ENCODE assay signal across 27 cellular contexts in genomic region chr15:76034111-76034510, GRCh38. TPM values are rescaled to one million over a fixed set of nuclear protein-coding genes. Genes with fewer than 3 reads are reported as not detected.
DNase-seq lines count a peak whose midpoint lies in the region; ATAC-seq and TF ChIP-seq lines count a peak whose summit lies in the region.
"Had no signal": no experiment of that assay in that cellular context is flagged by ENCODE, and none has a peak within 500 bp of the region (broad histone marks: within the 10 kb centered on the region; RNA-seq: fewer than 3 reads in every experiment).

No MANE protein-coding gene starts in this region.

- H3K27me3 ChIP-seq in HUES48 (ENCODE audit: control insufficient read depth, insufficient read depth, low read length), result no peaks in the 10 kb centered on the region
- no peaks in the 10 kb centered on the region for H3K27me3 ChIP-seq in endodermal cell (ENCODE audit: control insufficient read depth, insufficient read depth, low read length, poor library complexity, severe bottlenecking)
- no peaks in the 10 kb centered on the region for H3K27me3 ChIP-seq in neural progenitor cell
- H3K27me3 ChIP-seq: BLaER1 had no signal

- DNase-seq in endodermal cell (peak; percentile 61), neural progenitor cell (ENCODE audit: low spot score) (no peak), cerebellar nuclear complex (lab: John Stamatoyannopoulos, UW) (no peak), SW480 (ENCODE audit: low spot score) (no peak)
- DNase-seq: 8988T; ACHN; BE2C; C1 segment of cervical spinal cord; Calu3; CD4-positive, alpha-beta memory T cell; CD4-positive, CD25-positive, alpha-beta regulatory T cell; CD8-positive, alpha-beta memory T cell; COR-L47; DMS53; DMS79; DND-41; EL; GDM1 had no signal

- no peaks in the 10 kb centered on the region for H3K36me3 Mint-ChIP-seq in endodermal cell (ENCODE audit: low read depth)
- H3K36me3 Mint-ChIP-seq in neural progenitor cell, result no peaks in the 10 kb centered on the region
- H3K36me3 Mint-ChIP-seq: CD14-positive monocyte; CD4-positive, alpha-beta memory T cell; CD4-positive, CD25-positive, alpha-beta regulatory T cell had no signal

- H3K4me1 ChIP-seq in HUES48 (ENCODE audit: control insufficient read depth, insufficient read depth, low read length), result peaks cover 17% of the 10 kb centered on the region
- H3K4me1 ChIP-seq in endodermal cell (ENCODE audit: control insufficient read depth, insufficient read depth, low read length), result peaks cover 5% of the 10 kb centered on the region
- H3K4me1 ChIP-seq in neural progenitor cell, result peaks cover 32% of the 10 kb centered on the region
- H3K4me1 ChIP-seq: BE2C, BLaER1 had no signal

- H3K4me1 Mint-ChIP-seq in endodermal cell (peaks cover 45% of the 10 kb centered on the region), neural progenitor cell (peaks cover 18% of the 10 kb centered on the region)
- H3K4me1 Mint-ChIP-seq: CD4-positive, alpha-beta memory T cell; CD4-positive, CD25-positive, alpha-beta regulatory T cell; CD8-positive, alpha-beta memory T cell had no signal

- ATAC-seq in HG03439 (IDR thresholded peaks at IDR 0.05; ENCODE audit: unreplicated experiment), result no peak
- ATAC-seq: GM12878 had no signal

- 31 to 38% methylated on average over 2 of the region's 2 CpGs for WGBS in endodermal cell (ENCODE audit: insufficient coverage in 1 of 2, insufficient read length in 1 of 2), 2 experiments

- H3K36me3 ChIP-seq in HUES48 (ENCODE audit: control insufficient read depth, insufficient read depth, low read length) (no peaks in the 10 kb centered on the region), endodermal cell (ENCODE audit: control insufficient read depth, insufficient read depth, low read length) (no peaks in the 10 kb centered on the region), neural progenitor cell (no peaks in the 10 kb centered on the region)
- H3K36me3 ChIP-seq: BE2C, BLaER1 had no signal

- H3K9me3 ChIP-seq in HUES48 (ENCODE audit: control insufficient read depth, insufficient read depth, low read length) (no peaks in the 10 kb centered on the region), endodermal cell (ENCODE audit: control insufficient read depth, low read length) (peaks cover 13% of the 10 kb centered on the region), neural progenitor cell (ENCODE audit: low read depth) (no peaks in the 10 kb centered on the region)
- H3K9me3 ChIP-seq: BE2C, BLaER1 had no signal

- H4K20me1 ChIP-seq in neural progenitor cell (ENCODE audit: low read depth), result no peaks in the 10 kb centered on the region
- H4K20me1 ChIP-seq: BLaER1 had no signal

- H3K4me2 ChIP-seq in neural progenitor cell, result peak overlapping the region; percentile 7
- H3K4me2 ChIP-seq: BLaER1 had no signal

- H3K9ac ChIP-seq in HUES48 (ENCODE audit: low read depth, low read length) (no peak overlapping the region), endodermal cell (ENCODE audit: extremely low read depth, low read length, poor library complexity, severe bottlenecking) (peak overlapping the region; percentile 54), neural progenitor cell (no peak overlapping the region)
- H3K9ac ChIP-seq: BLaER1 had no signal

- TF ChIP-seq CTCF in endodermal cell (conservative IDR thresholded peaks at IDR 0.05) (no peak), neural progenitor cell (IDR thresholded peaks at IDR 0.05) (no peak)

- H3K27ac Mint-ChIP-seq in endodermal cell, result peak overlapping the region; percentile 83
- no peak overlapping the region for H3K27ac Mint-ChIP-seq in neural progenitor cell
- H3K27ac Mint-ChIP-seq: CD14-positive monocyte; CD4-positive, CD25-positive, alpha-beta regulatory T cell; CD8-positive, alpha-beta memory T cell had no signal

- peaks cover 10% of the 10 kb centered on the region for H3K9me3 Mint-ChIP-seq in endodermal cell
- H3K9me3 Mint-ChIP-seq in neural progenitor cell, result peaks cover 7% of the 10 kb centered on the region

- no peak overlapping the region for H2AFZ ChIP-seq in neural progenitor cell (replicated peaks)

- H3K79me2 ChIP-seq in neural progenitor cell (ENCODE audit: low read depth), result no peaks in the 10 kb centered on the region

- H3K4me3 Mint-ChIP-seq in endodermal cell, result peak overlapping the region; percentile 38
- no peak overlapping the region for H3K4me3 Mint-ChIP-seq in neural progenitor cell
- H3K4me3 Mint-ChIP-seq: CD14-positive monocyte; CD4-positive, alpha-beta memory T cell; CD4-positive, CD25-positive, alpha-beta regulatory T cell; CD8-positive, alpha-beta memory T cell had no signal

- H3K27ac ChIP-seq in HUES48 (ENCODE audit: low read depth, low read length) (peak overlapping the region; percentile 58), endodermal cell (ENCODE audit: low read depth, low read length) (no peak overlapping the region), neural progenitor cell (no peak overlapping the region)
- H3K27ac ChIP-seq: BLaER1 had no signal

- H3K4me3 ChIP-seq in HUES48 (ENCODE audit: low read depth, low read length) (no peak overlapping the region), endodermal cell (ENCODE audit: low read length) (peak overlapping the region; percentile 74), neural progenitor cell (no peak overlapping the region)
- H3K4me3 ChIP-seq: BLaER1, GM12878 had no signal

- H3F3A ChIP-seq in neural progenitor cell (ENCODE audit: low read depth), result no peaks in the 10 kb centered on the region

- H3K27me3 Mint-ChIP-seq in endodermal cell (ENCODE audit: insufficient read depth), result peaks cover 4% of the 10 kb centered on the region
- peaks cover 2% of the 10 kb centered on the region for H3K27me3 Mint-ChIP-seq in neural progenitor cell (ENCODE audit: insufficient read depth, low read depth)

RNA-seq across cellular contexts. Expression of gene NRG4, which starts 21.9 kb away (rescaled TPM):
- under 1 TPM; 0.51 to 0.95 TPM for total RNA-seq in endodermal cell
- polyA plus RNA-seq in endodermal cell (2013, experiment 1 of 2), result 0.11 TPM
- polyA plus RNA-seq in endodermal cell (2013, experiment 2 of 2), result 0.12 TPM
- 0.06 and 0.36 TPM in 2 replicates for total RNA-seq in neural progenitor cell (ENCODE audit: low replicate concordance)
- total RNA-seq: A673; CD4-positive, alpha-beta memory T cell; CD4-positive, CD25-positive, alpha-beta regulatory T cell; CD8-positive, alpha-beta memory T cell; G401 had no signal
- polyA plus RNA-seq: AG04450; CD4-positive, alpha-beta memory T cell; CD4-positive, CD25-positive, alpha-beta regulatory T cell; CD8-positive, alpha-beta memory T cell had no signal

RNA-seq across cellular contexts. Expression of gene TMEM266, which starts 25.7 kb away (rescaled TPM):
- total RNA-seq in endodermal cell (1 to 10 TPM; 1.8 to 2.0 TPM), neural progenitor cell (ENCODE audit: low replicate concordance) (0.43 and 1.1 TPM in 2 replicates)
- 1.4 TPM for polyA plus RNA-seq in endodermal cell (2013, experiment 1 of 2)
- 0.91 TPM for polyA plus RNA-seq in endodermal cell (2013, experiment 2 of 2)
- total RNA-seq: A673; Calu3; CD4-positive, alpha-beta memory T cell; Daoy had no signal
- polyA plus RNA-seq: AG04450; CD14-positive monocyte; CD4-positive, alpha-beta memory T cell; CD8-positive, alpha-beta memory T cell had no signal
